19 cellular contexts compared by ENCODE assay signal in genomic region chr7:26709210-26709990, GRCh38.
DNase-seq lines count a peak whose midpoint lies in the region; ATAC-seq lines count a peak whose summit lies in the region.
"Had no signal": no experiment of that assay in that cellular context is flagged by ENCODE, and none has a peak within 500 bp of the region (broad histone marks: within the 10 kb centered on the region; RNA-seq: fewer than 3 reads in every experiment).

No MANE protein-coding gene starts in this region.

- no peak overlapping the region for H3K4me3 Mint-ChIP-seq in stimulated activated naive B cell treated with anti-CD40 and anti-IgM and Interleukin-4, amounts not matched to agents 10 μg/mL and 1 μg/mL and 100 μg/mL, for 72 hours
- no peak overlapping the region for H3K4me3 Mint-ChIP-seq in activated naive CD8-positive, alpha-beta T cell treated with anti-CD3 and anti-CD28 coated beads, Interleukin-2, amount 50 U/mL, for 24 hours
- H3K4me3 Mint-ChIP-seq: activated naive CD8-positive, alpha-beta T cell treated with anti-CD3 and anti-CD28 coated beads for 36 hours; GM23338 had no signal

- H3K9me3 Mint-ChIP-seq in stimulated activated naive B cell treated with anti-CD40 and anti-IgM and Interleukin-4, amounts not matched to agents 10 μg/mL and 1 μg/mL and 100 μg/mL, for 72 hours = no peaks in the 10 kb centered on the region
- no peaks in the 10 kb centered on the region for H3K9me3 Mint-ChIP-seq in activated naive CD8-positive, alpha-beta T cell treated with anti-CD3 and anti-CD28 coated beads, Interleukin-2, amount 50 U/mL, for 24 hours
- H3K9me3 Mint-ChIP-seq: activated naive CD8-positive, alpha-beta T cell treated with anti-CD3 and anti-CD28 coated beads for 36 hours; GM23338 had no signal

- intact Hi-C loops in posterior cingulate gyrus (cut with DNase I) = no loop called here

- peaks cover 5 to 9% of the 10 kb centered on the region in 2 donors for H3K4me1 Mint-ChIP-seq in stimulated activated naive B cell treated with anti-CD40 and anti-IgM and Interleukin-4, amounts not matched to agents 10 μg/mL and 1 μg/mL and 100 μg/mL, for 72 hours
- H3K4me1 Mint-ChIP-seq in activated naive CD8-positive, alpha-beta T cell treated with anti-CD3 and anti-CD28 coated beads, Interleukin-2, amount 50 U/mL, for 24 hours = no peaks in the 10 kb centered on the region
- H3K4me1 Mint-ChIP-seq: activated naive CD8-positive, alpha-beta T cell treated with anti-CD3 and anti-CD28 coated beads for 36 hours; GM23338 had no signal

- in situ Hi-C loops in KBM-7 (cut with MboI; ENCODE audit: low pct_unique_long_range_greater_than_20kb, low sequenced_read_pairs) = no loop called here

- H3K27me3 Mint-ChIP-seq in stimulated activated naive B cell treated with anti-CD40 and anti-IgM and Interleukin-4, amounts not matched to agents 10 μg/mL and 1 μg/mL and 100 μg/mL, for 72 hours = no peaks in the 10 kb centered on the region
- no peaks in the 10 kb centered on the region for H3K27me3 Mint-ChIP-seq in activated naive CD8-positive, alpha-beta T cell treated with anti-CD3 and anti-CD28 coated beads, Interleukin-2, amount 50 U/mL, for 24 hours

- H3K27ac Mint-ChIP-seq in stimulated activated naive B cell treated with anti-CD40 and anti-IgM and Interleukin-4, amounts not matched to agents 10 μg/mL and 1 μg/mL and 100 μg/mL, for 72 hours = no peak overlapping the region
- H3K27ac Mint-ChIP-seq in activated naive CD8-positive, alpha-beta T cell treated with anti-CD3 and anti-CD28 coated beads, Interleukin-2, amount 50 U/mL, for 24 hours = no peak overlapping the region
- H3K27ac Mint-ChIP-seq: activated naive CD8-positive, alpha-beta T cell treated with anti-CD3 and anti-CD28 coated beads for 36 hours; GM23338 had no signal

- peaks cover 12 to 23% of the 10 kb centered on the region in 2 donors for H3K36me3 Mint-ChIP-seq in stimulated activated naive B cell treated with anti-CD40 and anti-IgM and Interleukin-4, amounts not matched to agents 10 μg/mL and 1 μg/mL and 100 μg/mL, for 72 hours
- H3K36me3 Mint-ChIP-seq in activated naive CD8-positive, alpha-beta T cell treated with anti-CD3 and anti-CD28 coated beads, Interleukin-2, amount 50 U/mL, for 24 hours (ENCODE audit: low read depth) = no peaks in the 10 kb centered on the region
- H3K36me3 Mint-ChIP-seq: activated naive CD8-positive, alpha-beta T cell treated with anti-CD3 and anti-CD28 coated beads for 36 hours had no signal

- DNase-seq in KBM-7 (peak; percentile 68), OCI-M1 (lab: John Stamatoyannopoulos, UW) (peak; percentile 38), kidney tubule cell (ENCODE audit: low spot score) (peak; percentile 39), NCI-H345 (lab: John Stamatoyannopoulos, UW) (no peak), posterior cingulate gyrus (no peak)
- DNase-seq in stimulated activated naive B cell treated with anti-CD40 and anti-IgM and Interleukin-4, amounts not matched to agents 10 μg/mL and 1 μg/mL and 100 μg/mL, for 72 hours = no peak
- no peak for DNase-seq in activated naive CD8-positive, alpha-beta T cell treated with anti-CD3 and anti-CD28 coated beads, Interleukin-2, amount 50 U/mL, for 24 hours
- DNase-seq: activated CD4-positive, CD25-positive, alpha-beta regulatory T cell treated with anti-CD3 and anti-CD28 coated beads, Interleukin-2, amount 50 U/mL, for 72 hours; activated naive CD8-positive, alpha-beta T cell treated with anti-CD3 and anti-CD28 coated beads for 36 hours; BE2C; body of pancreas; Calu3; hypothalamus; Karpas-422; NCI-H1417; NCI-H2171 treated with DMSO at 0.1 percent for 48 hours; NCI-H69; stimulated activated CD4-positive, alpha-beta T cell treated with anti-CD3 and anti-CD28 coated beads, Interleukin-15, amount 100 ng/mL, for 24 hours had no signal

- ATAC-seq in stimulated activated naive B cell treated with anti-CD40 and anti-IgM and Interleukin-4, amounts not matched to agents 10 μg/mL and 1 μg/mL and 100 μg/mL, for 72 hours (replicated peaks) = peak; percentile 82 to 86
- ATAC-seq in activated naive CD8-positive, alpha-beta T cell treated with anti-CD3 and anti-CD28 coated beads, Interleukin-2, amount 50 U/mL, for 24 hours = no peak
- ATAC-seq: body of pancreas, GM23338 had no signal

Comparison
In these comparisons a context has a peak if more than half of its experiments do, and no peak if none do; other contexts are left out.
1. DNase-seq: peak in KBM-7 (single experiment), OCI-M1 (single experiment) and kidney tubule cell (single experiment); none in stimulated activated naive B cell treated with anti-CD40 and anti-IgM and Interleukin-4, amounts not matched to agents 10 μg/mL and 1 μg/mL and 100 μg/mL, for 72 hours (single experiment), NCI-H345 (single experiment), activated naive CD8-positive, alpha-beta T cell treated with anti-CD3 and anti-CD28 coated beads, Interleukin-2, amount 50 U/mL, for 24 hours (single experiment) and posterior cingulate gyrus (0 of 10).